In genomic region chr2:235286624-235287368, GRCh38 we compare ENCODE assay signal across 28 cellular contexts.
DNase-seq lines count a peak whose midpoint lies in the region; ATAC-seq and TF ChIP-seq lines count a peak whose summit lies in the region.
"Had no signal": no experiment of that assay in that cellular context is flagged by ENCODE, and none has a peak within 500 bp of the region (broad histone marks: within the 10 kb centered on the region; RNA-seq: fewer than 3 reads in every experiment).

No MANE protein-coding gene starts in this region.

- peaks cover 11% of the 10 kb centered on the region for H3K27me3 Mint-ChIP-seq in activated CD8-positive, alpha-beta T cell treated with anti-CD3 and anti-CD28 coated beads, Interleukin-2, amount 10 ng/mL, durations not matched to agents 7 days and 5 days (ENCODE audit: low read depth)

- H3K79me2 ChIP-seq in neural cell (replicated peaks; ENCODE audit: insufficient read depth, low read length), result no peaks in the 10 kb centered on the region

- no peaks in the 10 kb centered on the region for H3K9me3 Mint-ChIP-seq in activated CD8-positive, alpha-beta T cell treated with anti-CD3 and anti-CD28 coated beads, Interleukin-2, amount 10 ng/mL, durations not matched to agents 7 days and 5 days (ENCODE audit: insufficient read depth)
- H3K9me3 Mint-ChIP-seq: activated T-cell treated with anti-CD3 and anti-CD28 coated beads, Interleukin-2, amount 50 U/mL, for 72 hours; H9 had no signal

- no peak for TF ChIP-seq RAD21 in neural cell (conservative IDR thresholded peaks at IDR 0.05)

- H3K36me3 ChIP-seq in neural cell (ENCODE audit: insufficient read depth, low read length), result no peaks in the 10 kb centered on the region
- H3K36me3 ChIP-seq: MG63, right lobe of liver, tibial artery, vagina had no signal

- H3K9ac ChIP-seq in neural cell (ENCODE audit: low read length), result no peak overlapping the region

- TF ChIP-seq EP300 in neural cell (conservative IDR thresholded peaks at IDR 0.05; ENCODE audit: poor library complexity, severe bottlenecking), result no peak

- no peak overlapping the region for H3K4me3 Mint-ChIP-seq in activated CD8-positive, alpha-beta T cell treated with anti-CD3 and anti-CD28 coated beads, Interleukin-2, amount 10 ng/mL, durations not matched to agents 7 days and 5 days
- H3K4me3 Mint-ChIP-seq: activated T-cell treated with anti-CD3 and anti-CD28 coated beads, Interleukin-2, amount 50 U/mL, for 72 hours; CD4-positive, CD25-positive, alpha-beta regulatory T cell; H9 had no signal

- H3K36me3 Mint-ChIP-seq in activated CD8-positive, alpha-beta T cell treated with anti-CD3 and anti-CD28 coated beads, Interleukin-2, amount 10 ng/mL, durations not matched to agents 7 days and 5 days (ENCODE audit: low read depth), result no peaks in the 10 kb centered on the region
- H3K36me3 Mint-ChIP-seq: CD4-positive, CD25-positive, alpha-beta regulatory T cell had no signal

- H3K4me3 ChIP-seq in fibroblast of pulmonary artery (replicated peaks; ENCODE audit: low read depth, low read length), result no peak overlapping the region
- peak overlapping the region; percentile 54 for H3K4me3 ChIP-seq in neural cell (ENCODE audit: low read length)
- H3K4me3 ChIP-seq: MG63, right lobe of liver, tibial artery, vagina had no signal

- peak overlapping the region; percentile 35 for H3K27ac ChIP-seq in neural cell (ENCODE audit: low read length)
- H3K27ac ChIP-seq: right lobe of liver, tibial artery, vagina had no signal

- H3K27me3 ChIP-seq in neural cell (ENCODE audit: insufficient read depth, low read depth, low read length), result no peaks in the 10 kb centered on the region
- H3K27me3 ChIP-seq: MG63, right lobe of liver, tibial artery, vagina had no signal

- POLR2A ChIA-PET in activated CD8-positive, alpha-beta T cell treated with anti-CD3 and anti-CD28 coated beads, Interleukin-2, amount 10 ng/mL, durations not matched to agents 7 days and 5 days (lab: Charles Lee), result no interaction called here

- ATAC-seq in activated CD8-positive, alpha-beta T cell treated with anti-CD3 and anti-CD28 coated beads, Interleukin-2, amount 10 ng/mL, durations not matched to agents 7 days and 5 days, result no peak
- no peak for ATAC-seq in HG03039 (IDR thresholded peaks at IDR 0.05; ENCODE audit: unreplicated experiment)
- ATAC-seq: activated T-cell treated with anti-CD3 and anti-CD28 coated beads, Interleukin-2, amount 50 U/mL, for 72 hours; esophagus mucosa; right lobe of liver had no signal

- no peaks in the 10 kb centered on the region for H3K9me3 ChIP-seq in neural cell (ENCODE audit: low read length)
- H3K9me3 ChIP-seq: MG63, right lobe of liver, tibial artery, vagina had no signal

- no peak for TF ChIP-seq CTCF in fibroblast of pulmonary artery (IDR thresholded peaks at IDR 0.05; ENCODE audit: low read length, missing control alignments)
- TF ChIP-seq CTCF in neural cell (IDR thresholded peaks at IDR 0.05; ENCODE audit: poor library complexity, severe bottlenecking), result no peak

- DNase-seq in AG20443 (ENCODE audit: low spot score) (peak; percentile 67), RPMI7951 (ENCODE audit: low read depth) (peak; percentile 10), fibroblast of pulmonary artery (ENCODE audit: low read depth) (peak; percentile 33), DMS79 treated with DMSO at 0.1 percent for 48 hours (lab: John Stamatoyannopoulos, UW) (no peak)
- no peak for DNase-seq in activated CD8-positive, alpha-beta T cell treated with anti-CD3 and anti-CD28 coated beads, Interleukin-2, amount 10 ng/mL, durations not matched to agents 7 days and 5 days
- DNase-seq: activated CD4-positive, alpha-beta T cell treated with anti-CD3 and anti-CD28 coated beads, Interleukin-2, amount 50 U/mL, for 48 hours; activated CD4-positive, CD25-positive, alpha-beta regulatory T cell treated with anti-CD3 and anti-CD28 coated beads, Interleukin-2, amount 50 U/mL, for 72 hours; activated naive CD4-positive, alpha-beta T cell treated with Interleukin-2 at 50 U/mL for 16 hours; activated T-cell treated with anti-CD3 and anti-CD28 coated beads, Interleukin-2, amount 50 U/mL, for 72 hours; Calu3; CD4-positive, CD25-positive, alpha-beta regulatory T cell; cerebellar nuclear complex; DND-41; H9; KG1; MG63; NCI-H1105 treated with DMSO at 0.1 percent for 48 hours; NCI-H187 treated with DMSO at 0.1 percent for 48 hours; NCI-H2171 treated with DMSO at 0.1 percent for 48 hours; NCI-H524 treated with DMSO at 0.1 percent for 48 hours; right lobe of liver; stimulated activated CD4-positive, alpha-beta T cell treated with anti-CD3 and anti-CD28 coated beads, Interleukin-12 subunit alpha, Interleukin-12 subunit beta, amount 100 ng/mL, for 4 hours; stimulated activated CD4-positive, alpha-beta T cell treated with anti-CD3 and anti-CD28 coated beads, Interleukin-4, amount 100 ng/mL, for 1 hour; tibial artery had no signal

- CTCF ChIA-PET in activated CD8-positive, alpha-beta T cell treated with anti-CD3 and anti-CD28 coated beads, Interleukin-2, amount 10 ng/mL, durations not matched to agents 7 days and 5 days (lab: Charles Lee), result no interaction called here

- H3F3A ChIP-seq in neural cell (ENCODE audit: insufficient read depth, low read length, poor library complexity, severe bottlenecking), result no peaks in the 10 kb centered on the region

- H3K27ac Mint-ChIP-seq in activated CD8-positive, alpha-beta T cell treated with anti-CD3 and anti-CD28 coated beads, Interleukin-2, amount 10 ng/mL, durations not matched to agents 7 days and 5 days, result no peak overlapping the region
- H3K27ac Mint-ChIP-seq: activated T-cell treated with anti-CD3 and anti-CD28 coated beads, Interleukin-2, amount 50 U/mL, for 72 hours; CD4-positive, CD25-positive, alpha-beta regulatory T cell had no signal

- no peaks in the 10 kb centered on the region for H3K9me2 ChIP-seq in neural cell (ENCODE audit: insufficient read depth, low read length)

- no peak overlapping the region for H2AFZ ChIP-seq in neural cell (ENCODE audit: low read depth, low read length)

- H3K4me1 Mint-ChIP-seq in activated CD8-positive, alpha-beta T cell treated with anti-CD3 and anti-CD28 coated beads, Interleukin-2, amount 10 ng/mL, durations not matched to agents 7 days and 5 days (ENCODE audit: low read depth), result no peaks in the 10 kb centered on the region
- H3K4me1 Mint-ChIP-seq: CD4-positive, CD25-positive, alpha-beta regulatory T cell; H9 had no signal

- H4K20me1 ChIP-seq in neural cell (ENCODE audit: insufficient read depth), result no peaks in the 10 kb centered on the region

- no peak overlapping the region for H3K4me2 ChIP-seq in neural cell (ENCODE audit: low read length)

TF ChIP-seq in neural cell, 6 proteins besides CTCF, POLR2A, EP300 and RAD21:
- TF ChIP-seq EZH2 (IDR thresholded peaks at IDR 0.05; ENCODE audit: borderline replicate concordance, insufficient read depth, low read length, poor library complexity, severe bottlenecking) (no peak), MXI1 (conservative IDR thresholded peaks at IDR 0.05; ENCODE audit: poor library complexity, severe bottlenecking) (no peak), POLR2AphosphoS5 (IDR thresholded peaks at IDR 0.05) (no peak), TAF1 (IDR thresholded peaks at IDR 0.05; ENCODE audit: low read depth) (no peak), SMC3 (conservative IDR thresholded peaks at IDR 0.05; ENCODE audit: poor library complexity) (no peak), REST (IDR thresholded peaks at IDR 0.05; ENCODE audit: borderline replicate concordance) (no peak)

Comparison
In these comparisons a context has a peak if more than half of its experiments do, and no peak if none do; other contexts are left out.
1. DNase-seq: peak in AG20443 (single experiment), RPMI7951 (single experiment) and fibroblast of pulmonary artery (single experiment); none in DMS79 treated with DMSO at 0.1 percent for 48 hours (single experiment) and activated CD8-positive, alpha-beta T cell treated with anti-CD3 and anti-CD28 coated beads, Interleukin-2, amount 10 ng/mL, durations not matched to agents 7 days and 5 days (single experiment).